15 cellular contexts compared by ENCODE assay signal in genomic region chr20:63286781-63287696, GRCh38. TPM values are rescaled to one million over a fixed set of nuclear protein-coding genes. Genes with fewer than 3 reads are reported as not detected.
DNase-seq lines count a peak whose midpoint lies in the region; ATAC-seq and TF ChIP-seq lines count a peak whose summit lies in the region.
"Had no signal": no experiment of that assay in that cellular context is flagged by ENCODE, and none has a peak within 500 bp of the region (broad histone marks: within the 10 kb centered on the region; RNA-seq: fewer than 3 reads in every experiment).

No MANE protein-coding gene starts in this region.

- H3K9me3 ChIP-seq in heart left ventricle (no peaks in the 10 kb centered on the region), left ventricle myocardium inferior (replicated peaks) (no peaks in the 10 kb centered on the region), RWPE2 (ENCODE audit: severe bottlenecking) (no peaks in the 10 kb centered on the region)
- H3K9me3 ChIP-seq: BE2C, Caco-2 had no signal

- DNase-seq in heart left ventricle, result peak in 3 of 5 donors; percentile 24 to 37 (median 25)
- DNase-seq in left ventricle myocardium inferior, result no peak
- DNase-seq in Calu3, result no peak
- peak; percentile 81 for DNase-seq in RWPE2 (ENCODE audit: low spot score)
- DNase-seq in mesothelial cell of epicardium (ENCODE audit: low spot score in 2 of 2, unreplicated experiment in 2 of 2), result no peak
- no peak for DNase-seq in AML-193 (lab: John Stamatoyannopoulos, UW)
- DNase-seq in D341Med (ENCODE audit: low spot score), result no peak
- DNase-seq: BE2C; Caco-2; CD8-positive, alpha-beta memory T cell; DMS 273 treated with DMSO at 0.1 percent for 48 hours; HCEC 1CT; HFFc6 had no signal

- H3K4me1 ChIP-seq in heart left ventricle (peaks cover 0 to 7% (median 0%) of the 10 kb centered on the region in 12 donors), left ventricle myocardium inferior (peaks cover 9% of the 10 kb centered on the region), RWPE2 (ENCODE audit: insufficient read depth, poor library complexity, severe bottlenecking) (no peaks in the 10 kb centered on the region)
- H3K4me1 ChIP-seq: BE2C, Caco-2 had no signal

- intact Hi-C loops in heart left ventricle (cut with DNase I) (no loop called here), left ventricle myocardium inferior (cut with micrococcal nuclease) (no loop called here), Calu3 (cut with micrococcal nuclease; ENCODE audit: unreplicated experiment) (no loop called here)

- no peak for ATAC-seq in heart left ventricle
- no peak for ATAC-seq in RWPE2 (ENCODE audit: low read depth)

- H3K27ac ChIP-seq in heart left ventricle (no peak overlapping the region), left ventricle myocardium inferior (replicated peaks) (no peak overlapping the region), RWPE2 (ENCODE audit: poor library complexity, severe bottlenecking) (no peak overlapping the region)
- H3K27ac ChIP-seq: HL-60 had no signal

- H3K4me3 Mint-ChIP-seq in Calu3 (ENCODE audit: low read depth, unreplicated experiment), result no peak overlapping the region
- no peak overlapping the region for H3K4me3 Mint-ChIP-seq in mesothelial cell of epicardium
- H3K4me3 Mint-ChIP-seq: HFFc6 had no signal

- WGBS in heart left ventricle, 4 donors, result 79 to 84% (median 82%) methylated on average over 16 to 23 of the region's 23 CpGs

- peaks cover 54% of the 10 kb centered on the region for H3K36me3 Mint-ChIP-seq in Calu3 (ENCODE audit: insufficient read depth, unreplicated experiment)
- peaks cover 4% of the 10 kb centered on the region for H3K36me3 Mint-ChIP-seq in mesothelial cell of epicardium

- no peak overlapping the region for H3K4me3 ChIP-seq in heart left ventricle
- no peak overlapping the region for H3K4me3 ChIP-seq in left ventricle myocardium inferior
- no peak overlapping the region for H3K4me3 ChIP-seq in RWPE2 (ENCODE audit: severe bottlenecking)

- H3K9me3 Mint-ChIP-seq in Calu3 (ENCODE audit: low read depth, unreplicated experiment) (no peaks in the 10 kb centered on the region), mesothelial cell of epicardium (no peaks in the 10 kb centered on the region)
- H3K9me3 Mint-ChIP-seq: CD8-positive, alpha-beta memory T cell; HFFc6 had no signal

- no peak for TF ChIP-seq POLR2A in heart left ventricle (IDR thresholded peaks at IDR 0.05)

- H3K4me1 Mint-ChIP-seq in Calu3 (ENCODE audit: low read depth, unreplicated experiment), result no peaks in the 10 kb centered on the region
- no peaks in the 10 kb centered on the region for H3K4me1 Mint-ChIP-seq in mesothelial cell of epicardium

- H3K36me3 ChIP-seq in heart left ventricle (peaks cover 0 to 68% (median 45%) of the 10 kb centered on the region in 9 donors), left ventricle myocardium inferior (peaks cover 52% of the 10 kb centered on the region), RWPE2 (ENCODE audit: low read depth) (peaks cover 59% of the 10 kb centered on the region)

- CTCF ChIA-PET in Calu3 (lab: Charles Lee), result no interaction called here

- H3K27me3 Mint-ChIP-seq in Calu3 (ENCODE audit: unreplicated experiment) (peaks cover 4% of the 10 kb centered on the region), mesothelial cell of epicardium (ENCODE audit: low read depth) (no peaks in the 10 kb centered on the region)
- H3K27me3 Mint-ChIP-seq: CD8-positive, alpha-beta memory T cell had no signal

- no peak for TF ChIP-seq CTCF in heart left ventricle (IDR thresholded peaks at IDR 0.05)
- TF ChIP-seq CTCF in left ventricle myocardium inferior (IDR thresholded peaks at IDR 0.05; ENCODE audit: borderline replicate concordance), result no peak
- TF ChIP-seq CTCF in Calu3 (IDR thresholded peaks at IDR 0.05; ENCODE audit: unreplicated experiment), result no peak
- no peak for TF ChIP-seq CTCF in RWPE2 (IDR thresholded peaks at IDR 0.05; ENCODE audit: poor library complexity, severe bottlenecking)
- TF ChIP-seq CTCF in mesothelial cell of epicardium (IDR thresholded peaks at IDR 0.05; ENCODE audit: unreplicated experiment), result no peak

- no peaks in the 10 kb centered on the region for H3K27me3 ChIP-seq in heart left ventricle
- no peaks in the 10 kb centered on the region for H3K27me3 ChIP-seq in left ventricle myocardium inferior (ENCODE audit: low read depth)
- no peaks in the 10 kb centered on the region for H3K27me3 ChIP-seq in RWPE2 (ENCODE audit: insufficient read depth, poor library complexity, severe bottlenecking)
- H3K27me3 ChIP-seq: BE2C had no signal

- no TSS peak for BruUV-seq in Calu3 (replicated peaks; lab: Mats Ljungman, UMichigan)

- H3K27ac Mint-ChIP-seq in Calu3 (ENCODE audit: unreplicated experiment) (peak overlapping the region; percentile 11), mesothelial cell of epicardium (peak overlapping the region; percentile 34)
- H3K27ac Mint-ChIP-seq: HFFc6 had no signal

RNA-seq across cellular contexts. Expression of gene COL20A1, which starts 5.9 kb away (rescaled TPM):
- total RNA-seq in heart left ventricle (not detected), left ventricle myocardium inferior (not detected), Calu3 (2022) (0.44 TPM in 1 of 2 replicates, not detected in the other), mesothelial cell of epicardium (0.16 to 0.25 TPM in 2 of 3 replicates, not detected in the other)
- not detected for polyA plus RNA-seq in heart left ventricle
- polyA plus RNA-seq: CD8-positive, alpha-beta memory T cell had no signal

RNA-seq across cellular contexts. Expression of gene ARFGAP1, which starts 14.4 kb away (rescaled TPM):
- 10 to 100 TPM; 14.3 to 51.6 (median 29.2) TPM for total RNA-seq in heart left ventricle
- polyA plus RNA-seq in heart left ventricle, result 10 to 100 TPM; 41.8 to 43.8 TPM
- 33.4 TPM for total RNA-seq in left ventricle myocardium inferior
- total RNA-seq in Calu3 (2022), result 127 and 146 TPM in 2 replicates
- 193 to 210 TPM (median 208 TPM) in 3 replicates for total RNA-seq in mesothelial cell of epicardium

RNA-seq across cellular contexts. Expression of gene NKAIN4, which starts 32.8 kb away (rescaled TPM):
- total RNA-seq in heart left ventricle (not detected), left ventricle myocardium inferior (not detected), Calu3 (2022) (not detected in 2 replicates), mesothelial cell of epicardium (16.1 to 18.4 TPM (median 16.8 TPM) in 3 replicates)
- polyA plus RNA-seq in heart left ventricle, result not detected
- total RNA-seq: CD8-positive, alpha-beta memory T cell; H4; HFFc6 had no signal
- polyA plus RNA-seq: CD8-positive, alpha-beta memory T cell had no signal

RNA-seq across cellular contexts. Expression of gene BIRC7, which starts 51.3 kb away (rescaled TPM):
- total RNA-seq in heart left ventricle, result 1 to 10 TPM in 2 of 9 donors, under 1 TPM in 4, not detected in 3; 0.20 to 5.6 (median 0.50) TPM
- not detected for polyA plus RNA-seq in heart left ventricle
- 0.27 TPM for total RNA-seq in left ventricle myocardium inferior
- total RNA-seq in Calu3 (2022), result 0.26 TPM in 1 of 2 replicates, not detected in the other
- 0.36 to 0.84 TPM (median 0.50 TPM) in 3 replicates for total RNA-seq in mesothelial cell of epicardium
- total RNA-seq: CD8-positive, alpha-beta memory T cell; HFFc6 had no signal
- polyA plus RNA-seq: CD8-positive, alpha-beta memory T cell had no signal

Comparison
In these comparisons a context has a peak if more than half of its experiments do, and no peak if none do; other contexts are left out.
1. DNase-seq: peak in heart left ventricle (3 of 5) and RWPE2 (single experiment); none in left ventricle myocardium inferior (single experiment), Calu3 (single experiment), mesothelial cell of epicardium (0 of 2), AML-193 (0 of 2) and D341Med (single experiment).
2. RNA of gene NKAIN4, which starts 32.8 kb away (total RNA-seq): 16.1 to 18.4 TPM in mesothelial cell of epicardium; not detected in heart left ventricle, not detected in left ventricle myocardium inferior (single experiment) and not detected in Calu3; every median in the first group is over 10 times any median in the second.